16 cellular contexts compared by ENCODE assay signal in genomic region chr2:221100467-221101089, GRCh38.
A peak's percentile ranks its signal among the peaks of the same experiment; 100 is the strongest.
DNase-seq lines count a peak whose midpoint lies in the region; ATAC-seq and TF ChIP-seq lines count a peak whose summit lies in the region.
"Had no signal": no experiment of that assay in that cellular context is flagged by ENCODE, and none has a peak within 500 bp of the region (broad histone marks: within the 10 kb centered on the region; RNA-seq: fewer than 3 reads in every experiment).

No MANE protein-coding gene starts in this region.

- no TSS peak for BruUV-seq in Calu3 (replicated peaks; lab: Mats Ljungman, UMichigan)

- intact Hi-C loops in Calu3 (cut with micrococcal nuclease; ENCODE audit: unreplicated experiment): no loop called here

- CTCF ChIA-PET in Calu3 (lab: Charles Lee): no interaction called here

- no peak overlapping the region for H3K4me3 ChIP-seq in epithelial cell of proximal tubule (ENCODE audit: low read depth, low read length)
- H3K4me3 ChIP-seq: breast epithelium, sigmoid colon, tibial nerve had no signal

- H3K36me3 Mint-ChIP-seq in Calu3 (ENCODE audit: insufficient read depth, unreplicated experiment): peaks cover 4% of the 10 kb centered on the region

- peaks cover 10% of the 10 kb centered on the region for H3K4me1 Mint-ChIP-seq in Calu3 (ENCODE audit: low read depth, unreplicated experiment)

- TF ChIP-seq CTCF in epithelial cell of proximal tubule (conservative IDR thresholded peaks at IDR 0.05; ENCODE audit: low read depth, low read length) (peak; percentile 56), Calu3 (IDR thresholded peaks at IDR 0.05; ENCODE audit: unreplicated experiment) (no peak)

- ATAC-seq in HG03097 (IDR thresholded peaks at IDR 0.05; ENCODE audit: low FRiP score, unreplicated experiment): no peak
- no peak for ATAC-seq in GM21529 (IDR thresholded peaks at IDR 0.05; ENCODE audit: unreplicated experiment)

- H3K27me3 Mint-ChIP-seq in Calu3 (ENCODE audit: unreplicated experiment): no peaks in the 10 kb centered on the region

- peak; percentile 47 for DNase-seq in DMS 273 (lab: John Stamatoyannopoulos, UW; ENCODE audit: unreplicated experiment)
- DNase-seq in DMS 273 treated with DMSO at 0.1 percent for 48 hours (lab: John Stamatoyannopoulos, UW): no peak
- DNase-seq in NCI-H69 (lab: John Stamatoyannopoulos, UW): peak; percentile 27
- DNase-seq in epithelial cell of proximal tubule (ENCODE audit: low read depth): peak; percentile 15
- DNase-seq in retina: peak; percentile 55
- DNase-seq in Calu3: no peak
- DNase-seq: 8988T; activated CD4-positive, alpha-beta T cell treated with anti-CD3 and anti-CD28 coated beads for 1 hour; activated T-cell treated with anti-CD3 and anti-CD28 coated beads, Interleukin-2, amount 50 U/mL, for 48 hours; DND-41; NCI-H1436; sigmoid colon had no signal

- H3K9me3 Mint-ChIP-seq in Calu3 (ENCODE audit: low read depth, unreplicated experiment): no peaks in the 10 kb centered on the region

- no peak overlapping the region for H3K4me3 Mint-ChIP-seq in Calu3 (ENCODE audit: low read depth, unreplicated experiment)

- H3K27ac Mint-ChIP-seq in Calu3 (ENCODE audit: unreplicated experiment): no peak overlapping the region

Comparison
In these comparisons a context has a peak if more than half of its experiments do, and no peak if none do; other contexts are left out.
1. DNase-seq: peak in DMS 273 (single experiment), NCI-H69 (single experiment), epithelial cell of proximal tubule (single experiment) and retina (single experiment); none in DMS 273 treated with DMSO at 0.1 percent for 48 hours (single experiment) and Calu3 (single experiment).